8 cellular contexts compared by ENCODE assay signal in genomic region chr14:75452900-75453816, GRCh38. TPM values are rescaled to one million over a fixed set of nuclear protein-coding genes. Genes with fewer than 3 reads are reported as not detected.
DNase-seq lines count a peak whose midpoint lies in the region; ATAC-seq, FAIRE-seq and TF ChIP-seq lines count a peak whose summit lies in the region.

No MANE protein-coding gene starts in this region.

- H3K27me3 Mint-ChIP-seq in activated CD4-positive, alpha-beta memory T cell treated with anti-CD3 and anti-CD28 coated beads, Interleukin-2, amount 10 ng/mL, durations not matched to agents 7 days and 5 days: peaks cover 3% of the 10 kb centered on the region

- in situ Hi-C loops in HAP-1 (cut with MboI; ENCODE audit: low sequenced_read_pairs): no loop called here

- no peaks in the 10 kb centered on the region for H3K9me3 Mint-ChIP-seq in activated CD4-positive, alpha-beta memory T cell treated with anti-CD3 and anti-CD28 coated beads, Interleukin-2, amount 10 ng/mL, durations not matched to agents 7 days and 5 days

- H3K36me3 ChIP-seq in HAP-1 (replicated peaks): peaks cover 33% of the 10 kb centered on the region
- H3K36me3 ChIP-seq in body of pancreas (replicated peaks in 1 of 2; ENCODE audit: insufficient read depth in 1 of 2, low read depth in 2 of 2): no peaks in the 10 kb centered on the region
- H3K36me3 ChIP-seq in small intestine (ENCODE audit: control insufficient read depth in 2 of 2, insufficient read depth in 2 of 2, low read length in 2 of 2): no peaks in the 10 kb centered on the region
- H3K36me3 ChIP-seq in WERI-Rb-1: no peaks in the 10 kb centered on the region

- POLR2A ChIA-PET in activated CD4-positive, alpha-beta memory T cell treated with anti-CD3 and anti-CD28 coated beads, Interleukin-2, amount 10 ng/mL, durations not matched to agents 7 days and 5 days (lab: Charles Lee): no interaction called here

- H3K4me3 Mint-ChIP-seq in activated CD4-positive, alpha-beta memory T cell treated with anti-CD3 and anti-CD28 coated beads, Interleukin-2, amount 10 ng/mL, durations not matched to agents 7 days and 5 days: no peak overlapping the region

- ATAC-seq in body of pancreas (peak; percentile 28), GM18517 (IDR thresholded peaks at IDR 0.05; ENCODE audit: unreplicated experiment) (no peak)

- TF ChIP-seq CTCF in body of pancreas (IDR thresholded peaks at IDR 0.05) (no peak), WERI-Rb-1 (IDR thresholded peaks at IDR 0.05; ENCODE audit: low read depth, low read length) (no peak)

- CTCF ChIA-PET in activated CD4-positive, alpha-beta memory T cell treated with anti-CD3 and anti-CD28 coated beads, Interleukin-2, amount 10 ng/mL, durations not matched to agents 7 days and 5 days (lab: Charles Lee): interaction anchor here (1.0 to 1.7 kb wide), 6 partner anchors 18 to 151 kb away, joined by 3 to 6 read pairs (median 4); no protein-coding TSS in a partner anchor

- peaks cover 6% of the 10 kb centered on the region for H3K4me1 Mint-ChIP-seq in activated CD4-positive, alpha-beta memory T cell treated with anti-CD3 and anti-CD28 coated beads, Interleukin-2, amount 10 ng/mL, durations not matched to agents 7 days and 5 days

- H3K27ac ChIP-seq in body of pancreas: peak overlapping the region; percentile 46 to 88 (median 85)
- peak overlapping the region; percentile 35 to 76 for H3K27ac ChIP-seq in small intestine (ENCODE audit: low read depth in 1 of 2, low read length in 1 of 2)
- no peak overlapping the region for H3K27ac ChIP-seq in WERI-Rb-1

- H3K27ac Mint-ChIP-seq in activated CD4-positive, alpha-beta memory T cell treated with anti-CD3 and anti-CD28 coated beads, Interleukin-2, amount 10 ng/mL, durations not matched to agents 7 days and 5 days: no peak overlapping the region

- no peak for TF ChIP-seq POLR2A in body of pancreas (IDR thresholded peaks at IDR 0.05)

- no peaks in the 10 kb centered on the region for H3K9me3 ChIP-seq in HAP-1
- H3K9me3 ChIP-seq in body of pancreas: no peaks in the 10 kb centered on the region
- H3K9me3 ChIP-seq in small intestine (ENCODE audit: control insufficient read depth, low read depth): no peaks in the 10 kb centered on the region
- H3K9me3 ChIP-seq in WERI-Rb-1 (ENCODE audit: severe bottlenecking): no peaks in the 10 kb centered on the region

- DNase-seq in HAP-1 (ENCODE audit: low spot score in 2 of 2) (peak; percentile 53 to 79), body of pancreas (peak; percentile 48 to 73 (median 60)), iPS-NIHi11 (ENCODE audit: low spot score) (peak; percentile 85), small intestine (no peak), WERI-Rb-1 (no peak)
- DNase-seq in activated CD4-positive, alpha-beta memory T cell treated with anti-CD3 and anti-CD28 coated beads, Interleukin-2, amount 10 ng/mL, durations not matched to agents 7 days and 5 days: no peak
- DNase-seq in effector CD8-positive, alpha-beta T cell (lab: John Stamatoyannopoulos, UW): no peak

- intact Hi-C loops in body of pancreas (cut with DNase I): no loop called here

- H3K36me3 Mint-ChIP-seq in activated CD4-positive, alpha-beta memory T cell treated with anti-CD3 and anti-CD28 coated beads, Interleukin-2, amount 10 ng/mL, durations not matched to agents 7 days and 5 days (ENCODE audit: low read depth): no peaks in the 10 kb centered on the region

- WGBS in body of pancreas, 2 donors: 46 to 50% methylated on average over 2 to 14 of the region's 14 CpGs
- 72 to 81% (median 75%) methylated on average over 13 to 14 of the region's 14 CpGs for WGBS in small intestine, 3 donors

- no peak overlapping the region for H3K4me3 ChIP-seq in HAP-1
- no peak overlapping the region for H3K4me3 ChIP-seq in body of pancreas
- no peak overlapping the region for H3K4me3 ChIP-seq in small intestine (ENCODE audit: low read depth in 1 of 2, low read length in 2 of 2)
- H3K4me3 ChIP-seq in WERI-Rb-1 (ENCODE audit: low read depth, low read length): no peak overlapping the region

- FAIRE-seq in small intestine (lab: Jason Lieb, UNC): no peak

- H3K4me1 ChIP-seq in HAP-1 (peaks cover 24% of the 10 kb centered on the region), body of pancreas (peaks cover 98% of the 10 kb centered on the region), small intestine (ENCODE audit: control insufficient read depth in 2 of 2, insufficient read depth in 1 of 2, low read depth in 1 of 2, low read length in 1 of 2) (peaks cover 13 to 14% of the 10 kb centered on the region in 2 donors)

- H3K27me3 ChIP-seq in HAP-1 (ENCODE audit: low read depth) (no peaks in the 10 kb centered on the region), body of pancreas (no peaks in the 10 kb centered on the region), small intestine (ENCODE audit: control insufficient read depth in 2 of 2, insufficient read depth in 2 of 2, low read length in 2 of 2) (no peaks in the 10 kb centered on the region), WERI-Rb-1 (ENCODE audit: insufficient read depth, low read depth, severe bottlenecking) (no peaks in the 10 kb centered on the region)

RNA-seq across cellular contexts. Expression of gene JDP2, which starts 25.3 kb away (rescaled TPM):
- total RNA-seq in body of pancreas: 10 to 100 TPM; 16.8 to 17.9 TPM
- 10 to 100 TPM; 41.6 to 45.6 (median 42.7) TPM for polyA plus RNA-seq in small intestine
- total RNA-seq in activated CD4-positive, alpha-beta memory T cell treated with anti-CD3 and anti-CD28 coated beads, Interleukin-2, amount 10 ng/mL, durations not matched to agents 7 days and 5 days: 1 to 10 TPM; 2.6 to 2.9 TPM

Comparison
In these comparisons a context has a peak if more than half of its experiments do, and no peak if none do; other contexts are left out.
1. DNase-seq: peak in HAP-1 (2 of 2), body of pancreas (4 of 4) and iPS-NIHi11 (single experiment); none in small intestine (single experiment), activated CD4-positive, alpha-beta memory T cell treated with anti-CD3 and anti-CD28 coated beads, Interleukin-2, amount 10 ng/mL, durations not matched to agents 7 days and 5 days (single experiment), effector CD8-positive, alpha-beta T cell (single experiment) and WERI-Rb-1 (single experiment).
2. RNA of gene JDP2, which starts 25.3 kb away (total RNA-seq): 16.8 to 17.9 TPM in body of pancreas; 2.6 to 2.9 TPM in activated CD4-positive, alpha-beta memory T cell treated with anti-CD3 and anti-CD28 coated beads, Interleukin-2, amount 10 ng/mL, durations not matched to agents 7 days and 5 days; every median in the first group is over 4 times any median in the second.